19 cellular contexts compared by ENCODE assay signal in genomic region chr2:85737961-85738360, GRCh38. TPM values are rescaled to one million over a fixed set of nuclear protein-coding genes. Genes with fewer than 3 reads are reported as not detected.
DNase-seq lines count a peak whose midpoint lies in the region; ATAC-seq and TF ChIP-seq lines count a peak whose summit lies in the region.
"Had no signal": no experiment of that assay in that cellular context is flagged by ENCODE, and none has a peak within 500 bp of the region (broad histone marks: within the 10 kb centered on the region; RNA-seq: fewer than 3 reads in every experiment).

No MANE protein-coding gene starts in this region.

- H3K36me3 ChIP-seq in prostate gland (no peaks in the 10 kb centered on the region), upper lobe of right lung (no peaks in the 10 kb centered on the region), SJCRH30 (no peaks in the 10 kb centered on the region)

- intact Hi-C loops in prostate gland (cut with DNase I) (loop anchor here (5.0 to 10.0 kb wide), 3 partner anchors 59 to 337 kb away; partner anchors contain the start of gene ST3GAL5), upper lobe of right lung (cut with DNase I) (no loop called here)

- peaks cover 18% of the 10 kb centered on the region for H3K4me1 ChIP-seq in prostate gland (replicated peaks)
- H3K4me1 ChIP-seq in upper lobe of right lung, result peaks cover 42% of the 10 kb centered on the region
- peaks cover 32% of the 10 kb centered on the region for H3K4me1 ChIP-seq in SJCRH30

- no peak for TF ChIP-seq POLR2A in prostate gland (IDR thresholded peaks at IDR 0.05)

- DNase-seq in NCI-H2171 treated with DMSO at 0.1 percent for 48 hours (lab: John Stamatoyannopoulos, UW) (peak; percentile 9), NCI-H2171 (lab: John Stamatoyannopoulos, UW) (no peak), fibroblast of mammary gland (ENCODE audit: low read depth) (peak; percentile 49), prostate gland (ENCODE audit: low spot score) (no peak), upper lobe of right lung (peak; percentile 49), SJCRH30 (no peak), NCI-H187 treated with DMSO at 0.1 percent for 48 hours (lab: John Stamatoyannopoulos, UW) (no peak), RPMI8226 (no peak)
- DNase-seq: activated CD4-positive, alpha-beta T cell treated with anti-CD3 and anti-CD28 coated beads, Interleukin-2, amount 10 ng/mL, durations not matched to agents 24 days and 14 days; activated naive CD4-positive, alpha-beta T cell treated with anti-CD3 and anti-CD28 coated beads, Interleukin-2, amount 10 ng/mL, durations not matched to agents 7 days and 5 days; endodermal cell; NCI-H1436; NCI-H510A; stimulated activated naive CD4-positive, alpha-beta T cell treated with Interleukin-2 at 50 U/mL for 16 hours had no signal

- H3K9me3 ChIP-seq in prostate gland (no peaks in the 10 kb centered on the region), upper lobe of right lung (no peaks in the 10 kb centered on the region), SJCRH30 (replicated peaks) (no peaks in the 10 kb centered on the region)

- H3K4me3 ChIP-seq in fibroblast of mammary gland (ENCODE audit: control insufficient read depth, low read depth, low read length) (no peak overlapping the region), prostate gland (no peak overlapping the region), upper lobe of right lung (no peak overlapping the region), SJCRH30 (no peak overlapping the region)

- ATAC-seq in upper lobe of right lung, result no peak

- TF ChIP-seq CTCF in fibroblast of mammary gland (conservative IDR thresholded peaks at IDR 0.05; ENCODE audit: control insufficient read depth, insufficient read depth, low read depth, low read length) (no peak), prostate gland (IDR thresholded peaks at IDR 0.05) (no peak), upper lobe of right lung (IDR thresholded peaks at IDR 0.05) (no peak)

- 74% methylated on average over 4 of the region's 4 CpGs for WGBS in prostate gland

- H3K27ac ChIP-seq in prostate gland, result peak overlapping the region; percentile 46 to 47
- H3K27ac ChIP-seq in upper lobe of right lung, result peak overlapping the region; percentile 49
- no peak overlapping the region for H3K27ac ChIP-seq in SJCRH30
- H3K27ac ChIP-seq: 22Rv1, C4-2B, HL-60, KMS-11 had no signal

- H3K27me3 ChIP-seq in prostate gland (replicated peaks; ENCODE audit: insufficient read depth) (no peaks in the 10 kb centered on the region), upper lobe of right lung (no peaks in the 10 kb centered on the region), SJCRH30 (no peaks in the 10 kb centered on the region)

RNA-seq across cellular contexts. Expression of gene ATOH8, which starts 15.8 kb away (rescaled TPM):
- 10 to 100 TPM; 40.1 to 49.8 TPM for total RNA-seq in prostate gland
- 93.6 TPM for total RNA-seq in upper lobe of right lung
- total RNA-seq in SJCRH30 (2014; rRNA removed; shearing (Covaris generic)), result 98.9 and 107 TPM in 2 replicates

RNA-seq across cellular contexts. Expression of gene GNLY, which starts 43.8 kb away (rescaled TPM):
- total RNA-seq in prostate gland (under 1 TPM; 0.36 to 0.68 TPM), upper lobe of right lung (18.5 TPM)
- total RNA-seq in SJCRH30 (2014; rRNA removed; shearing (Covaris generic)), result not detected in 2 replicates
- total RNA-seq: endodermal cell, frontal cortex had no signal

Comparison
In these comparisons a context has a peak if more than half of its experiments do, and no peak if none do; other contexts are left out.
1. DNase-seq: peak in NCI-H2171 treated with DMSO at 0.1 percent for 48 hours (single experiment), fibroblast of mammary gland (single experiment) and upper lobe of right lung (single experiment); none in NCI-H2171 (single experiment), prostate gland (single experiment), SJCRH30 (0 of 2), NCI-H187 treated with DMSO at 0.1 percent for 48 hours (single experiment) and RPMI8226 (single experiment).
2. RNA of gene GNLY, which starts 43.8 kb away (total RNA-seq): 18.5 TPM in upper lobe of right lung (single experiment); 0.36 to 0.68 TPM in prostate gland and not detected in SJCRH30; every median in the first group is over 10 times any median in the second.